ENCODE assay signal across 24 cellular contexts in the genomic region with DNA sequence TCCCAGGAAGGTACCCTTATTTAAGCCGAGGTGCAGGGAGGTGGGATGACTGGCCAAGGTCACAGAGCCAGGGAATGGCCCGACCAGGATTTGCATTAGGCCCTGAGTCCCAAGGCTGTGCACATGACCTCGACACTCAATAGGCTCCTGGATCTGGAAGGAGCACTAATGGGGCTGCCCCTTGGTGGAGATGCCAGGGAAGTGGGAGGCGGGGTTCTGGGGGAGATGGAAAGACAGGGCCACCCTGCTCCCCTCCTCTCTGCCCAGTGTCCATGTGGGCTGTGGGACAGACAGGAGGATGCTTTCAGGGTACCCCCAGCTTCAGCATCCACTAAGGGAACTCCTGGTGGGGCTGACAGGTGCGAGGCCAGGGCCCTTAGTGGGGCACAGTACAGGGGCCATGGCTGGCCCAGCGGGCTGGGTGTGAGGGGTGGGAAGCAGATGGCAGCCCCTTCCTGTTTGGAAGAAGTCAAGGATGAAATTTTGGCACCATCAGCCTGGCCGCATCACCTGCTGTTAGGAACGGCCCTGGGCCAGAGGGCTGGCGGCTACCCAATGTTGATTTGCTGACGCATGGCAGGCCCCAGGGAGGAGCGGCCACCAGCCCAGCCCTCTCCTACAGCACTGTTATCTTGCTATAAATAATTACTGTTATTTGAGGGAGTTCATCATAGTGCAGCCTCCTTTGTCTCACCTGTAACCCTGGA. TPM values are rescaled to one million over a fixed set of nuclear protein-coding genes. Genes with fewer than 3 reads are reported as not detected.
DNase-seq lines count a peak whose midpoint lies in the region; ATAC-seq and TF ChIP-seq lines count a peak whose summit lies in the region.
"Had no signal": no experiment of that assay in that cellular context is flagged by ENCODE, and none has a peak within 500 bp of the region (broad histone marks: within the 10 kb centered on the region; RNA-seq: fewer than 3 reads in every experiment).

No MANE protein-coding gene starts in this region.

- intact Hi-C loops in right lobe of liver (cut with DNase I): no loop called here
- intact Hi-C loops in activated T-helper 1 cell treated with anti-CD3 and anti-CD28 coated beads, Interleukin-12 subunit alpha, Interleukin-12 subunit beta, Interleukin-2, Interleukin-4 antibody, amounts not matched to agents 30 ng/mL and 10 ng/mL and 1 ng/mL, durations not matched to agents 14 hours and 24 hours and 36 hours (cut with micrococcal nuclease): no loop called here

- no peak for TF ChIP-seq POLR2A in right lobe of liver (IDR thresholded peaks at IDR 0.05)

- H3K27ac Mint-ChIP-seq in activated T-helper 1 cell treated with anti-CD3 and anti-CD28 coated beads, Interleukin-12 subunit alpha, Interleukin-12 subunit beta, Interleukin-2, Interleukin-4 antibody, amounts not matched to agents 30 ng/mL and 10 ng/mL and 1 ng/mL, durations not matched to agents 14 hours and 24 hours and 36 hours: no peak overlapping the region
- H3K27ac Mint-ChIP-seq: activated CD8-positive, alpha-beta memory T cell treated with anti-CD3 and anti-CD28 coated beads, Interleukin-2, amount 10 ng/mL, durations not matched to agents 7 days and 5 days; activated T-helper 2 cell treated with anti-CD3 and anti-CD28 coated beads, Interferon-gamma antibody, Interleukin-2, Interleukin-4, amounts not matched to agents 10 μg/mL and 5 μg/mL and 100 μg/mL, durations not matched to agents 14 hours and 24 hours and 36 hours; B cell; immature natural killer cell; naive thymus-derived CD8-positive, alpha-beta T cell had no signal

- H3K4me3 Mint-ChIP-seq in activated T-helper 1 cell treated with anti-CD3 and anti-CD28 coated beads, Interleukin-12 subunit alpha, Interleukin-12 subunit beta, Interleukin-2, Interleukin-4 antibody, amounts not matched to agents 30 ng/mL and 10 ng/mL and 1 ng/mL, durations not matched to agents 14 hours and 24 hours and 36 hours: no peak overlapping the region
- H3K4me3 Mint-ChIP-seq: activated CD8-positive, alpha-beta memory T cell treated with anti-CD3 and anti-CD28 coated beads, Interleukin-2, amount 10 ng/mL, durations not matched to agents 7 days and 5 days; B cell; immature natural killer cell; naive thymus-derived CD8-positive, alpha-beta T cell had no signal

- peak; percentile 71 to 91 (median 80) for ATAC-seq in right lobe of liver
- ATAC-seq: activated CD8-positive, alpha-beta memory T cell treated with anti-CD3 and anti-CD28 coated beads, Interleukin-2, amount 10 ng/mL, durations not matched to agents 7 days and 5 days; naive thymus-derived CD8-positive, alpha-beta T cell had no signal

- peak; percentile 10 for DNase-seq in DMS79 (lab: John Stamatoyannopoulos, UW)
- peak; percentile 67 for DNase-seq in NCI-H1105 (lab: John Stamatoyannopoulos, UW)
- peak; percentile 42 to 84 for DNase-seq in SHP77 (lab: John Stamatoyannopoulos, UW)
- peak; percentile 82 to 84 (median 83) for DNase-seq in right lobe of liver
- DNase-seq in NCI-H1417 treated with DMSO at 0.1 percent for 48 hours (lab: John Stamatoyannopoulos, UW): no peak
- no peak for DNase-seq in SKM-1 treated with dmso at 0.1 percent for 144 hours (lab: John Stamatoyannopoulos, UW; ENCODE audit: unreplicated experiment)
- DNase-seq in activated T-helper 1 cell treated with anti-CD3 and anti-CD28 coated beads, Interleukin-12 subunit alpha, Interleukin-12 subunit beta, Interleukin-2, Interleukin-4 antibody, amounts not matched to agents 30 ng/mL and 10 ng/mL and 1 ng/mL, durations not matched to agents 14 hours and 24 hours and 36 hours (ENCODE audit: low spot score): no peak
- DNase-seq: activated CD4-positive, alpha-beta T cell treated with anti-CD3 and anti-CD28 coated beads for 1 hour; activated CD8-positive, alpha-beta memory T cell treated with anti-CD3 and anti-CD28 coated beads, Interleukin-2, amount 10 ng/mL, durations not matched to agents 7 days and 5 days; heart right ventricle; immature natural killer cell; naive thymus-derived CD8-positive, alpha-beta T cell; NCI-H187 treated with DMSO at 0.1 percent for 48 hours; NCI-H748 treated with DMSO at 0.1 percent for 48 hours; stimulated activated CD4-positive, alpha-beta T cell treated with anti-CD3 and anti-CD28 coated beads, Interleukin-4, amount 100 ng/mL, for 1 hour; T-helper 9 cell; uterus had no signal

- no peaks in the 10 kb centered on the region for H3K36me3 ChIP-seq in right lobe of liver
- H3K36me3 ChIP-seq: heart right ventricle, uterus had no signal

- H3K27me3 ChIP-seq in right lobe of liver: no peaks in the 10 kb centered on the region
- H3K27me3 ChIP-seq: uterus had no signal

- H3K27ac ChIP-seq in right lobe of liver: no peak overlapping the region
- H3K27ac ChIP-seq: heart right ventricle, parathyroid adenoma, skin epidermis, uterus had no signal

- WGBS in right lobe of liver (ENCODE audit: insufficient coverage, low coverage, low lambda C conversion rate, missing lambda C conversion rate): 35% methylated on average over 2 of the region's 11 CpGs

- no peaks in the 10 kb centered on the region for H3K9me3 ChIP-seq in right lobe of liver
- H3K9me3 ChIP-seq: heart right ventricle, uterus had no signal

- no peak overlapping the region for H3K4me3 ChIP-seq in right lobe of liver
- H3K4me3 ChIP-seq: heart right ventricle, skin epidermis, uterus had no signal

- H3K4me1 Mint-ChIP-seq in activated T-helper 1 cell treated with anti-CD3 and anti-CD28 coated beads, Interleukin-12 subunit alpha, Interleukin-12 subunit beta, Interleukin-2, Interleukin-4 antibody, amounts not matched to agents 30 ng/mL and 10 ng/mL and 1 ng/mL, durations not matched to agents 14 hours and 24 hours and 36 hours (ENCODE audit: low read depth): no peaks in the 10 kb centered on the region
- H3K4me1 Mint-ChIP-seq: activated CD8-positive, alpha-beta memory T cell treated with anti-CD3 and anti-CD28 coated beads, Interleukin-2, amount 10 ng/mL, durations not matched to agents 7 days and 5 days; immature natural killer cell had no signal

- no peak for TF ChIP-seq CTCF in right lobe of liver (IDR thresholded peaks at IDR 0.05)

- no peaks in the 10 kb centered on the region for H3K36me3 Mint-ChIP-seq in activated T-helper 1 cell treated with anti-CD3 and anti-CD28 coated beads, Interleukin-12 subunit alpha, Interleukin-12 subunit beta, Interleukin-2, Interleukin-4 antibody, amounts not matched to agents 30 ng/mL and 10 ng/mL and 1 ng/mL, durations not matched to agents 14 hours and 24 hours and 36 hours (ENCODE audit: low read depth)
- H3K36me3 Mint-ChIP-seq: activated CD8-positive, alpha-beta memory T cell treated with anti-CD3 and anti-CD28 coated beads, Interleukin-2, amount 10 ng/mL, durations not matched to agents 7 days and 5 days; immature natural killer cell; naive thymus-derived CD8-positive, alpha-beta T cell had no signal

- H3K9me3 Mint-ChIP-seq in activated T-helper 1 cell treated with anti-CD3 and anti-CD28 coated beads, Interleukin-12 subunit alpha, Interleukin-12 subunit beta, Interleukin-2, Interleukin-4 antibody, amounts not matched to agents 30 ng/mL and 10 ng/mL and 1 ng/mL, durations not matched to agents 14 hours and 24 hours and 36 hours: no peaks in the 10 kb centered on the region
- H3K9me3 Mint-ChIP-seq: activated T-helper 2 cell treated with anti-CD3 and anti-CD28 coated beads, Interferon-gamma antibody, Interleukin-2, Interleukin-4, amounts not matched to agents 10 μg/mL and 5 μg/mL and 100 μg/mL, durations not matched to agents 14 hours and 24 hours and 36 hours; immature natural killer cell; naive thymus-derived CD8-positive, alpha-beta T cell had no signal

- peaks cover 0 to 15% (median 7%) of the 10 kb centered on the region in 4 donors for H3K4me1 ChIP-seq in right lobe of liver
- H3K4me1 ChIP-seq: uterus had no signal

- H3K27me3 Mint-ChIP-seq in activated T-helper 1 cell treated with anti-CD3 and anti-CD28 coated beads, Interleukin-12 subunit alpha, Interleukin-12 subunit beta, Interleukin-2, Interleukin-4 antibody, amounts not matched to agents 30 ng/mL and 10 ng/mL and 1 ng/mL, durations not matched to agents 14 hours and 24 hours and 36 hours (ENCODE audit: insufficient read depth): peaks cover 15% of the 10 kb centered on the region

RNA-seq across cellular contexts. Expression of a gene that starts 37.3 kb away (rescaled TPM):
- 10 to 100 TPM; 25.9 to 45.1 (median 35.1) TPM for total RNA-seq in right lobe of liver
- not detected in 2 replicates for total RNA-seq in activated T-helper 1 cell treated with anti-CD3 and anti-CD28 coated beads, Interleukin-12 subunit alpha, Interleukin-12 subunit beta, Interleukin-2, Interleukin-4 antibody, amounts not matched to agents 30 ng/mL and 10 ng/mL and 1 ng/mL, durations not matched to agents 14 hours and 24 hours and 36 hours
- total RNA-seq: activated CD8-positive, alpha-beta memory T cell treated with anti-CD3 and anti-CD28 coated beads, Interleukin-2, amount 10 ng/mL, durations not matched to agents 7 days and 5 days; activated T-helper 2 cell treated with anti-CD3 and anti-CD28 coated beads, Interferon-gamma antibody, Interleukin-2, Interleukin-4, amounts not matched to agents 10 μg/mL and 5 μg/mL and 100 μg/mL, durations not matched to agents 14 hours and 24 hours and 36 hours; B cell; fibroblast of lung; lung microvascular endothelial cell; naive thymus-derived CD8-positive, alpha-beta T cell; SK-MEL-5 had no signal

Comparison
In these comparisons a context has a peak if more than half of its experiments do, and no peak if none do; other contexts are left out.
1. DNase-seq: peak in DMS79 (single experiment), NCI-H1105 (single experiment), SHP77 (2 of 2) and right lobe of liver (3 of 3); none in NCI-H1417 treated with DMSO at 0.1 percent for 48 hours (single experiment), SKM-1 treated with dmso at 0.1 percent for 144 hours (single experiment) and activated T-helper 1 cell treated with anti-CD3 and anti-CD28 coated beads, Interleukin-12 subunit alpha, Interleukin-12 subunit beta, Interleukin-2, Interleukin-4 antibody, amounts not matched to agents 30 ng/mL and 10 ng/mL and 1 ng/mL, durations not matched to agents 14 hours and 24 hours and 36 hours (single experiment).
2. RNA of a gene that starts 37.3 kb away (total RNA-seq): 25.9 to 45.1 TPM in right lobe of liver; not detected in activated T-helper 1 cell treated with anti-CD3 and anti-CD28 coated beads, Interleukin-12 subunit alpha, Interleukin-12 subunit beta, Interleukin-2, Interleukin-4 antibody, amounts not matched to agents 30 ng/mL and 10 ng/mL and 1 ng/mL, durations not matched to agents 14 hours and 24 hours and 36 hours; every median in the first group is over 10 times any median in the second.